Comparison of ENCODE assay signal across 26 cellular contexts in genomic region chr1:28800324-28800723, GRCh38. TPM values are rescaled to one million over a fixed set of nuclear protein-coding genes. Genes with fewer than 3 reads are reported as not detected.
DNase-seq lines count a peak whose midpoint lies in the region; ATAC-seq, FAIRE-seq and TF ChIP-seq lines count a peak whose summit lies in the region.
"Had no signal": no experiment of that assay in that cellular context is flagged by ENCODE, and none has a peak within 500 bp of the region (broad histone marks: within the 10 kb centered on the region; RNA-seq: fewer than 3 reads in every experiment).

No MANE protein-coding gene starts in this region.

- POLR2A ChIA-PET in H1 (lab: Charles Lee; ENCODE audit: partially characterized antibody): interaction anchor here (0.7 to 1.4 kb wide), 3 partner anchors 13 to 686 kb away, joined by 3 to 4 read pairs (median 3); no protein-coding TSS in a partner anchor

- H3K4me3 Mint-ChIP-seq in neural progenitor cell (peak overlapping the region; percentile 43), T-helper 17 cell (no peak overlapping the region)
- no peak overlapping the region for H3K4me3 Mint-ChIP-seq in stimulated activated effector memory CD8-positive, alpha-beta T cell treated with anti-CD3 and anti-CD28 coated beads, Interleukin-12 subunit alpha, Interleukin-12 subunit beta, amount 100 ng/mL, for 72 hours
- H3K4me3 Mint-ChIP-seq: CD4-positive, CD25-positive, alpha-beta regulatory T cell; CD8-positive, alpha-beta memory T cell; HFFc6; IgD-negative memory B cell had no signal

- H4K5ac ChIP-seq in H1 (ENCODE audit: insufficient read length, low read depth, low read length): no peak overlapping the region

- H3K4me3 ChIP-seq in NT2/D1 (ENCODE audit: insufficient read length, low read depth) (no peak overlapping the region), H1 (ENCODE audit: extremely low read depth in 1 of 4, insufficient read depth in 2 of 4, low read depth in 3 of 4, low read length in 4 of 4) (no peak overlapping the region), neural progenitor cell (no peak overlapping the region)

- H2BK5ac ChIP-seq in H1 (ENCODE audit: low read depth, low read length): no peak overlapping the region

- H3K9me3 ChIP-seq in NT2/D1 (ENCODE audit: insufficient read depth, low read length): peaks cover 5% of the 10 kb centered on the region; the same call in 1 of the 2 replicates
- peaks cover 0 to 2% of the 10 kb centered on the region in 2 experiments; a peak in 2 of 4 replicates for H3K9me3 ChIP-seq in H1 (ENCODE audit: insufficient read depth in 2 of 2, low read depth in 1 of 2, low read length in 1 of 2)
- no peaks in the 10 kb centered on the region for H3K9me3 ChIP-seq in neural progenitor cell (ENCODE audit: low read depth)
- no peaks in the 10 kb centered on the region for H3K9me3 ChIP-seq in T-helper 17 cell (ENCODE audit: control insufficient read depth, low read length, poor library complexity, severe bottlenecking)
- H3K9me3 ChIP-seq: BE2C had no signal

- H2BK20ac ChIP-seq in H1 (ENCODE audit: low read length): no peak overlapping the region

- H3K27me3 Mint-ChIP-seq in neural progenitor cell (ENCODE audit: insufficient read depth, low read depth): peaks cover 11% of the 10 kb centered on the region
- peaks cover 26% of the 10 kb centered on the region for H3K27me3 Mint-ChIP-seq in T-helper 17 cell

- H3K27ac ChIP-seq in H1 (ENCODE audit: low read depth, low read length) (no peak overlapping the region), neural progenitor cell (no peak overlapping the region)

- H3K4me1 Mint-ChIP-seq in neural progenitor cell (peaks cover 39% of the 10 kb centered on the region), T-helper 17 cell (peaks cover 3% of the 10 kb centered on the region)
- H3K4me1 Mint-ChIP-seq in stimulated activated effector memory CD8-positive, alpha-beta T cell treated with anti-CD3 and anti-CD28 coated beads, Interleukin-12 subunit alpha, Interleukin-12 subunit beta, amount 100 ng/mL, for 72 hours: no peaks in the 10 kb centered on the region
- H3K4me1 Mint-ChIP-seq: CD8-positive, alpha-beta memory T cell had no signal

- H3K79me2 ChIP-seq in H1 (ENCODE audit: control insufficient read depth in 1 of 2, insufficient read depth in 2 of 2, low read length in 2 of 2) (no peaks in the 10 kb centered on the region), neural progenitor cell (ENCODE audit: low read depth) (no peaks in the 10 kb centered on the region)

- H4K20me1 ChIP-seq in H1 (replicated peaks in 1 of 2; ENCODE audit: control insufficient read depth in 1 of 2, insufficient read depth in 2 of 2, low read length in 2 of 2): no peaks in the 10 kb centered on the region
- H4K20me1 ChIP-seq in neural progenitor cell (ENCODE audit: low read depth): no peaks in the 10 kb centered on the region

- H3K4me2 ChIP-seq in H1 (ENCODE audit: insufficient read depth in 1 of 2, low read depth in 2 of 2, low read length in 2 of 2) (no peak overlapping the region; a peak in 1 of 4 replicates), neural progenitor cell (no peak overlapping the region)

- TF ChIP-seq RAD21 in H1 (IDR thresholded peaks at IDR 0.05 in 1 of 2, conservative IDR thresholded peaks at IDR 0.05 in 1 of 2; ENCODE audit: low read depth in 2 of 2, low read length in 2 of 2): no peak

- no peak overlapping the region for H3K4ac ChIP-seq in H1 (replicated peaks; ENCODE audit: insufficient read length, low read depth, low read length)

- ATAC-seq in T-helper 17 cell: no peak
- ATAC-seq in stimulated activated effector memory CD8-positive, alpha-beta T cell treated with anti-CD3 and anti-CD28 coated beads, Interleukin-12 subunit alpha, Interleukin-12 subunit beta, amount 100 ng/mL, for 72 hours: no peak
- ATAC-seq: HCT116, HepG2 had no signal

- no peak overlapping the region for H2BK15ac ChIP-seq in H1 (ENCODE audit: low read length)

- H3F3A ChIP-seq in neural progenitor cell (ENCODE audit: low read depth): peaks cover 12% of the 10 kb centered on the region

- H2BK12ac ChIP-seq in H1 (ENCODE audit: low read depth, low read length): no peak overlapping the region

- no peak for FAIRE-seq in H1 (lab: Jason Lieb, UNC)
- FAIRE-seq: A204.1, G401.6, GM12891, H54, HepG2 had no signal

- no peak overlapping the region for H3K14ac ChIP-seq in H1 (ENCODE audit: insufficient read length)

- H3K36me3 ChIP-seq in NT2/D1 (ENCODE audit: insufficient read depth, insufficient read length, low read length) (no peaks in the 10 kb centered on the region), H1 (ENCODE audit: control insufficient read depth in 2 of 4, insufficient read depth in 4 of 4, low read length in 3 of 4) (no peaks in the 10 kb centered on the region), neural progenitor cell (no peaks in the 10 kb centered on the region)
- H3K36me3 ChIP-seq: BE2C had no signal

- H3K9ac ChIP-seq in NT2/D1 (ENCODE audit: insufficient read length, low read depth) (peak overlapping the region; percentile 23), H1 (replicated peaks in 1 of 4; ENCODE audit: extremely low read depth in 1 of 4, low read depth in 3 of 4, low read length in 3 of 4) (no peak overlapping the region; a peak in 1 of 7 replicates), neural progenitor cell (no peak overlapping the region)

- no peak for TF ChIP-seq EP300 in H1 (IDR thresholded peaks at IDR 0.05; ENCODE audit: borderline replicate concordance in 1 of 2, low read depth in 2 of 2, low read length in 2 of 2)

- H3K23ac ChIP-seq in H1 (ENCODE audit: insufficient read length): no peak overlapping the region

- no peak overlapping the region for H3K56ac ChIP-seq in H1 (replicated peaks; ENCODE audit: insufficient read length, low read depth, low read length)

- CTCF ChIA-PET in H1 (lab: Charles Lee; ENCODE audit: partially characterized antibody): interaction anchor here (1.1 to 8.7 kb wide), 5 partner anchors 10 to 76 kb away, joined by 3 to 106 read pairs (median 4); no protein-coding TSS in a partner anchor

- H3K23me2 ChIP-seq in H1 (ENCODE audit: low read depth, low read length): no peaks in the 10 kb centered on the region

- H2AFZ ChIP-seq in H1 (ENCODE audit: low read length): peak overlapping the region; percentile 83; the same call in 1 of the 2 replicates
- peak overlapping the region; percentile 79 for H2AFZ ChIP-seq in neural progenitor cell (replicated peaks)

- H3K18ac ChIP-seq in H1 (ENCODE audit: extremely low read depth, low read length): no peak overlapping the region

- H2BK120ac ChIP-seq in H1 (replicated peaks; ENCODE audit: low read depth, low read length): no peak overlapping the region

- no peak overlapping the region for H4K8ac ChIP-seq in H1 (ENCODE audit: extremely low read depth, insufficient read depth, low read length)

- H3K36me3 Mint-ChIP-seq in neural progenitor cell (no peaks in the 10 kb centered on the region), T-helper 17 cell (ENCODE audit: low read depth) (no peaks in the 10 kb centered on the region)
- no peaks in the 10 kb centered on the region for H3K36me3 Mint-ChIP-seq in stimulated activated effector memory CD8-positive, alpha-beta T cell treated with anti-CD3 and anti-CD28 coated beads, Interleukin-12 subunit alpha, Interleukin-12 subunit beta, amount 100 ng/mL, for 72 hours
- H3K36me3 Mint-ChIP-seq: CD4-positive, CD25-positive, alpha-beta regulatory T cell; CD8-positive, alpha-beta memory T cell had no signal

- no peaks in the 10 kb centered on the region for H3K79me1 ChIP-seq in H1 (ENCODE audit: low read depth, low read length)

- DNase-seq in NT2/D1 (ENCODE audit: low read depth, low spot score) (no peak), H1 (ENCODE audit: low read depth in 1 of 2, low spot score in 2 of 2) (no peak), neural progenitor cell (ENCODE audit: low spot score) (no peak), T-helper 17 cell (no peak), SK-N-DZ (ENCODE audit: low spot score) (no peak), ecto neural progenitor cell (ENCODE audit: low spot score) (no peak)
- no peak for DNase-seq in stimulated activated effector memory CD8-positive, alpha-beta T cell treated with anti-CD3 and anti-CD28 coated beads, Interleukin-12 subunit alpha, Interleukin-12 subunit beta, amount 100 ng/mL, for 72 hours (ENCODE audit: low spot score in 2 of 2)
- DNase-seq: ACHN; BE2C; C1 segment of cervical spinal cord; CD4-positive, CD25-positive, alpha-beta regulatory T cell; CD8-positive, alpha-beta memory T cell; COR-L47; DMS 273 treated with DMSO at 0.1 percent for 48 hours; DMS53; DND-41; EL; HFFc6; KG1 had no signal

- TF ChIP-seq POLR2A in H1 (IDR thresholded peaks at IDR 0.05; ENCODE audit: control extremely low read depth in 1 of 2, low read depth in 2 of 2, low read length in 2 of 2): no peak

- no peaks in the 10 kb centered on the region for H3K27me3 ChIP-seq in NT2/D1 (ENCODE audit: insufficient read depth, insufficient read length)
- no peaks in the 10 kb centered on the region for H3K27me3 ChIP-seq in H1 (replicated peaks in 1 of 4; ENCODE audit: control insufficient read depth in 3 of 4, extremely low read depth in 1 of 4, insufficient read depth in 3 of 4, low read length in 3 of 4)
- no peaks in the 10 kb centered on the region for H3K27me3 ChIP-seq in neural progenitor cell
- H3K27me3 ChIP-seq: BE2C had no signal

- H4K91ac ChIP-seq in H1 (replicated peaks; ENCODE audit: insufficient read length, low read length): peak overlapping the region; percentile 5

- H2AK5ac ChIP-seq in H1 (ENCODE audit: low read depth, low read length): no peak overlapping the region

- H3K27ac Mint-ChIP-seq in neural progenitor cell: peak overlapping the region; percentile 83
- no peak overlapping the region for H3K27ac Mint-ChIP-seq in T-helper 17 cell
- no peak overlapping the region for H3K27ac Mint-ChIP-seq in stimulated activated effector memory CD8-positive, alpha-beta T cell treated with anti-CD3 and anti-CD28 coated beads, Interleukin-12 subunit alpha, Interleukin-12 subunit beta, amount 100 ng/mL, for 72 hours
- H3K27ac Mint-ChIP-seq: CD4-positive, CD25-positive, alpha-beta regulatory T cell; HFFc6; IgD-negative memory B cell had no signal

- H3K4me1 ChIP-seq in NT2/D1 (ENCODE audit: insufficient read depth, insufficient read length): peaks cover 26% of the 10 kb centered on the region
- H3K4me1 ChIP-seq in H1 (replicated peaks in 1 of 4; ENCODE audit: control insufficient read depth in 3 of 4, insufficient read depth in 4 of 4, low read length in 3 of 4): peaks cover 0 to 5% (median 3%) of the 10 kb centered on the region in 4 experiments; a peak in 5 of 7 replicates
- H3K4me1 ChIP-seq in neural progenitor cell: peaks cover 12% of the 10 kb centered on the region
- H3K4me1 ChIP-seq: BE2C had no signal

- H3K9me3 Mint-ChIP-seq in neural progenitor cell: peaks cover 10% of the 10 kb centered on the region
- no peaks in the 10 kb centered on the region for H3K9me3 Mint-ChIP-seq in stimulated activated effector memory CD8-positive, alpha-beta T cell treated with anti-CD3 and anti-CD28 coated beads, Interleukin-12 subunit alpha, Interleukin-12 subunit beta, amount 100 ng/mL, for 72 hours
- H3K9me3 Mint-ChIP-seq: CD8-positive, alpha-beta memory T cell; HFFc6; IgD-negative memory B cell had no signal

- TF ChIP-seq CTCF in H1 (IDR thresholded peaks at IDR 0.05; ENCODE audit: control extremely low read depth in 1 of 3, insufficient read depth in 1 of 3, low read depth in 1 of 3, low read length in 3 of 3) (no peak), neural progenitor cell (IDR thresholded peaks at IDR 0.05) (no peak)

- 61% methylated on average over 3 of the region's 3 CpGs; no CpG with 5 or more reads in 1 of the 2 experiments for WGBS in H1 (ENCODE audit: extremely low coverage in 1 of 2, insufficient coverage in 1 of 2, insufficient read length in 1 of 2, insufficient replicate concordance in 2 of 2, low coverage in 1 of 2, low lambda C conversion rate in 2 of 2, missing lambda C conversion rate in 1 of 2), 2 experiments

RNA-seq across cellular contexts. Expression of gene OPRD1, which starts 11.6 kb away (rescaled TPM):
- 3.3 and 3.7 TPM in 2 replicates for total RNA-seq in H1 (2021; fragmentation: NEBNext Ultra II Directional; extraction: Animal tissue kit (Norgen Biotek cat#: 25700))
- polyA plus RNA-seq in H1 (2011; rRNA removed): 2.5 and 2.6 TPM in 2 replicates
- polyA plus RNA-seq in H1 (2011; cell fraction: cytosol; rRNA removed): 1.6 TPM
- 3.5 TPM for polyA plus RNA-seq in H1 (2011; cell fraction: nucleus; rRNA removed)
- polyA plus RNA-seq in H1 (2012, experiment 1 of 2): 1.6 to 1.9 TPM (median 1.7 TPM) in 4 replicates
- polyA plus RNA-seq in H1 (2012, experiment 2 of 2): 1.0 TPM
- 1.3 TPM for polyA plus RNA-seq in H1 (2013, experiment 1 of 2)
- polyA plus RNA-seq in H1 (2013, experiment 2 of 2): 1.5 TPM
- polyA minus RNA-seq in H1 (2011; rRNA and poly(A)+ RNA removed): 7.7 and 9.9 TPM in 2 replicates
- 2.9 TPM for polyA minus RNA-seq in H1 (2011; cell fraction: cytosol; rRNA and poly(A)+ RNA removed)
- 2.4 TPM for polyA minus RNA-seq in H1 (2011; cell fraction: nucleus; rRNA and poly(A)+ RNA removed)
- total RNA-seq in neural progenitor cell (ENCODE audit: low replicate concordance) (0.37 and 0.77 TPM in 2 replicates), T-helper 17 cell (not detected)
- polyA plus RNA-seq in SK-N-DZ (2014; cell fraction: cytosol; rRNA removed): 14.6 and 18.4 TPM in 2 replicates
- 29.6 and 36.1 TPM in 2 replicates for polyA plus RNA-seq in SK-N-DZ (2014; cell fraction: nucleus; rRNA removed)
- total RNA-seq: CD4-positive, CD25-positive, alpha-beta regulatory T cell; CD8-positive, alpha-beta memory T cell; HFFc6 had no signal
